36 cellular contexts compared by ENCODE assay signal in genomic region chr5:171774418-171774817, GRCh38. TPM values are rescaled to one million over a fixed set of nuclear protein-coding genes. Genes with fewer than 3 reads are reported as not detected.
"Had no signal": no experiment of that assay in that cellular context is flagged by ENCODE, and none has a peak within 500 bp of the region (broad histone marks: within the 10 kb centered on the region; RNA-seq: fewer than 3 reads in every experiment).

No MANE protein-coding gene starts in this region.

- H3K9me3 Mint-ChIP-seq: activated B cell treated with CpG ODN at 0.5 μM for 24 hours; activated CD4-positive, alpha-beta memory T cell treated with anti-CD3 and anti-CD28 coated beads for 36 hours; activated CD4-positive, alpha-beta T cell treated with anti-CD3 and anti-CD28 coated beads, Interleukin-2, amount 10 ng/mL, durations not matched to agents 24 days and 14 days; activated CD8-positive, alpha-beta T cell treated with anti-CD3 and anti-CD28 coated beads for 36 hours; activated naive CD4-positive, alpha-beta T cell treated with anti-CD3 and anti-CD28 coated beads for 36 hours; activated naive CD4-positive, alpha-beta T cell treated with anti-CD3 and anti-CD28 coated beads, Interleukin-2, amount 50 U/mL, for 72 hours; activated naive CD8-positive, alpha-beta T cell treated with anti-CD3 and anti-CD28 coated beads for 36 hours; activated T-cell treated with anti-CD3 and anti-CD28 coated beads, Interleukin-2, amount 50 U/mL, for 4 hours; activated T-cell treated with anti-CD3 and anti-CD28 coated beads, Interleukin-2, amount 50 U/mL, for 72 hours; activated T-helper 1 cell treated with anti-CD3 and anti-CD28 coated beads, Interleukin-12 subunit alpha, Interleukin-12 subunit beta, Interleukin-2, Interleukin-4 antibody, amounts not matched to agents 30 ng/mL and 10 ng/mL and 1 ng/mL, durations not matched to agents 14 hours and 24 hours and 36 hours; activated T-helper 17 cell treated with anti-CD3 and anti-CD28 coated beads, Interleukin-2, amount 50 U/mL, for 72 hours; T-cell had no signal

- DNase-seq: activated B cell treated with CpG ODN at 0.5 μM for 24 hours; activated CD4-positive, alpha-beta memory T cell treated with anti-CD3 and anti-CD28 coated beads for 36 hours; activated CD4-positive, alpha-beta T cell treated with anti-CD3 and anti-CD28 coated beads for 4 hours; activated CD4-positive, alpha-beta T cell treated with anti-CD3 and anti-CD28 coated beads, Interleukin-2, amount 10 ng/mL, durations not matched to agents 24 days and 14 days; activated CD4-positive, alpha-beta T cell treated with anti-CD3 and anti-CD28 coated beads, Interleukin-2, amount 50 U/mL, for 1 hour; activated CD4-positive, alpha-beta T cell treated with anti-CD3 and anti-CD28 coated beads, Interleukin-2, amount 50 U/mL, for 4 hours; activated CD4-positive, CD25-positive, alpha-beta regulatory T cell treated with anti-CD3 and anti-CD28 coated beads, Interleukin-2, amount 50 U/mL, for 72 hours; activated CD8-positive, alpha-beta memory T cell treated with anti-CD3 and anti-CD28 coated beads, Interleukin-2, amount 50 U/mL, for 4 hours; activated CD8-positive, alpha-beta T cell treated with anti-CD3 and anti-CD28 coated beads for 36 hours; activated effector memory CD4-positive, alpha-beta T cell treated with anti-CD3 and anti-CD28 coated beads, Interleukin-2, amount 50 U/mL, for 16 hours; activated gamma-delta T cell treated with Interleukin-2 at 50 U/mL for 16 hours; activated naive CD4-positive, alpha-beta T cell; activated naive CD4-positive, alpha-beta T cell treated with anti-CD3 and anti-CD28 coated beads for 36 hours; activated naive CD4-positive, alpha-beta T cell treated with anti-CD3 and anti-CD28 coated beads, Interleukin-2, amount 50 U/mL, for 16 hours; activated naive CD8-positive, alpha-beta T cell treated with anti-CD3 and anti-CD28 coated beads for 36 hours; activated T-cell treated with anti-CD3 and anti-CD28 coated beads for 4 hours; activated T-cell treated with anti-CD3 and anti-CD28 coated beads, Interleukin-2, amount 50 U/mL, for 1 hour; activated T-cell treated with anti-CD3 and anti-CD28 coated beads, Interleukin-2, amount 50 U/mL, for 4 hours; activated T-cell treated with anti-CD3 and anti-CD28 coated beads, Interleukin-2, amount 50 U/mL, for 72 hours; adrenal gland; amniotic stem cell; aorta; body of pancreas; brain microvascular endothelial cell; central memory CD4-positive, alpha-beta T cell; T-cell; T-helper 17 cell had no signal

- H3K4me1 Mint-ChIP-seq: activated B cell treated with CpG ODN at 0.5 μM for 24 hours; activated CD4-positive, alpha-beta T cell treated with anti-CD3 and anti-CD28 coated beads, Interleukin-2, amount 10 ng/mL, durations not matched to agents 24 days and 14 days; activated naive CD8-positive, alpha-beta T cell treated with anti-CD3 and anti-CD28 coated beads for 36 hours; activated T-helper 17 cell treated with anti-CD3 and anti-CD28 coated beads, Interleukin-2, amount 50 U/mL, for 72 hours; T-cell; T-helper 17 cell had no signal

- H3K4me3 Mint-ChIP-seq: activated B cell treated with CpG ODN at 0.5 μM for 24 hours; activated CD4-positive, alpha-beta memory T cell treated with anti-CD3 and anti-CD28 coated beads for 36 hours; activated CD4-positive, alpha-beta T cell treated with anti-CD3 and anti-CD28 coated beads, Interleukin-2, amount 10 ng/mL, durations not matched to agents 24 days and 14 days; activated CD8-positive, alpha-beta T cell treated with anti-CD3 and anti-CD28 coated beads for 36 hours; activated naive CD4-positive, alpha-beta T cell treated with anti-CD3 and anti-CD28 coated beads for 36 hours; activated naive CD8-positive, alpha-beta T cell treated with anti-CD3 and anti-CD28 coated beads for 36 hours; activated T-cell treated with anti-CD3 and anti-CD28 coated beads, Interleukin-2, amount 50 U/mL, for 4 hours; activated T-cell treated with anti-CD3 and anti-CD28 coated beads, Interleukin-2, amount 50 U/mL, for 72 hours; activated T-helper 1 cell treated with anti-CD3 and anti-CD28 coated beads, Interleukin-12 subunit alpha, Interleukin-12 subunit beta, Interleukin-2, Interleukin-4 antibody, amounts not matched to agents 30 ng/mL and 10 ng/mL and 1 ng/mL, durations not matched to agents 14 hours and 24 hours and 36 hours; activated T-helper 17 cell treated with anti-CD3 and anti-CD28 coated beads, Interleukin-2, amount 50 U/mL, for 72 hours; T-cell; T-helper 17 cell had no signal

- H3K4me3 ChIP-seq: adrenal gland, body of pancreas, breast epithelium had no signal

- H3K36me3 Mint-ChIP-seq: activated CD4-positive, alpha-beta memory T cell treated with anti-CD3 and anti-CD28 coated beads for 36 hours; activated naive CD4-positive, alpha-beta T cell treated with anti-CD3 and anti-CD28 coated beads, Interleukin-2, amount 50 U/mL, for 72 hours; activated naive CD8-positive, alpha-beta T cell treated with anti-CD3 and anti-CD28 coated beads for 36 hours; T-cell had no signal

- H3K27ac Mint-ChIP-seq: activated B cell treated with CpG ODN at 0.5 μM for 24 hours; activated CD4-positive, alpha-beta memory T cell treated with anti-CD3 and anti-CD28 coated beads for 36 hours; activated CD4-positive, alpha-beta T cell treated with anti-CD3 and anti-CD28 coated beads, Interleukin-2, amount 10 ng/mL, durations not matched to agents 24 days and 14 days; activated CD8-positive, alpha-beta T cell treated with anti-CD3 and anti-CD28 coated beads for 36 hours; activated naive CD4-positive, alpha-beta T cell treated with anti-CD3 and anti-CD28 coated beads for 36 hours; activated naive CD4-positive, alpha-beta T cell treated with anti-CD3 and anti-CD28 coated beads, Interleukin-2, amount 50 U/mL, for 72 hours; activated naive CD8-positive, alpha-beta T cell treated with anti-CD3 and anti-CD28 coated beads for 36 hours; activated T-cell treated with anti-CD3 and anti-CD28 coated beads, Interleukin-2, amount 50 U/mL, for 72 hours; activated T-helper 1 cell treated with anti-CD3 and anti-CD28 coated beads, Interleukin-12 subunit alpha, Interleukin-12 subunit beta, Interleukin-2, Interleukin-4 antibody, amounts not matched to agents 30 ng/mL and 10 ng/mL and 1 ng/mL, durations not matched to agents 14 hours and 24 hours and 36 hours; activated T-helper 17 cell treated with anti-CD3 and anti-CD28 coated beads, Interleukin-2, amount 50 U/mL, for 72 hours; T-cell; T-helper 17 cell had no signal

- ATAC-seq: activated CD8-positive, alpha-beta T cell treated with anti-CD3 and anti-CD28 coated beads for 36 hours; activated naive CD4-positive, alpha-beta T cell treated with anti-CD3 and anti-CD28 coated beads, Interleukin-2, amount 50 U/mL, for 72 hours; activated T-cell treated with anti-CD3 and anti-CD28 coated beads, Interleukin-2, amount 50 U/mL, for 4 hours; activated T-cell treated with anti-CD3 and anti-CD28 coated beads, Interleukin-2, amount 50 U/mL, for 72 hours; activated T-helper 17 cell treated with anti-CD3 and anti-CD28 coated beads, Interleukin-2, amount 50 U/mL, for 72 hours; body of pancreas; T-cell; T-helper 17 cell had no signal

RNA-seq across cellular contexts. Expression of gene SMIM23, which starts 11.2 kb away (rescaled TPM):
- total RNA-seq: activated B cell treated with CpG ODN at 0.5 μM for 24 hours; activated CD4-positive, alpha-beta memory T cell treated with anti-CD3 and anti-CD28 coated beads for 36 hours; activated CD4-positive, alpha-beta T cell treated with anti-CD3 and anti-CD28 coated beads, Interleukin-2, amount 10 ng/mL, durations not matched to agents 24 days and 14 days; activated CD8-positive, alpha-beta memory T cell treated with anti-CD3 and anti-CD28 coated beads for 36 hours; activated CD8-positive, alpha-beta T cell treated with anti-CD3 and anti-CD28 coated beads for 36 hours; activated naive CD4-positive, alpha-beta T cell treated with anti-CD3 and anti-CD28 coated beads for 36 hours; activated naive CD4-positive, alpha-beta T cell treated with anti-CD3 and anti-CD28 coated beads, Interleukin-2, amount 50 U/mL, for 72 hours; activated naive CD8-positive, alpha-beta T cell treated with anti-CD3 and anti-CD28 coated beads for 36 hours; activated T-cell treated with anti-CD3 and anti-CD28 coated beads, Interleukin-2, amount 50 U/mL, for 4 hours; activated T-cell treated with anti-CD3 and anti-CD28 coated beads, Interleukin-2, amount 50 U/mL, for 72 hours; activated T-helper 1 cell treated with anti-CD3 and anti-CD28 coated beads, Interleukin-12 subunit alpha, Interleukin-12 subunit beta, Interleukin-2, Interleukin-4 antibody, amounts not matched to agents 30 ng/mL and 10 ng/mL and 1 ng/mL, durations not matched to agents 14 hours and 24 hours and 36 hours; activated T-helper 17 cell treated with anti-CD3 and anti-CD28 coated beads, Interleukin-2, amount 50 U/mL, for 72 hours; adrenal gland; aorta; astrocyte; body of pancreas; breast epithelium; cardiac septum; T-cell; T-helper 1 cell treated with Interleukin-12 subunit alpha and Interleukin-12 subunit beta and Interleukin-4 antibody, amounts not matched to agents 30 ng/mL and 1 ng/mL, for 36 hours; T-helper 17 cell; T-helper 2 cell treated with Interferon-gamma antibody and Interleukin-4, amounts not matched to agents 100 ng/mL and 5 ng/mL, for 36 hours had no signal
